In the genomic region with DNA sequence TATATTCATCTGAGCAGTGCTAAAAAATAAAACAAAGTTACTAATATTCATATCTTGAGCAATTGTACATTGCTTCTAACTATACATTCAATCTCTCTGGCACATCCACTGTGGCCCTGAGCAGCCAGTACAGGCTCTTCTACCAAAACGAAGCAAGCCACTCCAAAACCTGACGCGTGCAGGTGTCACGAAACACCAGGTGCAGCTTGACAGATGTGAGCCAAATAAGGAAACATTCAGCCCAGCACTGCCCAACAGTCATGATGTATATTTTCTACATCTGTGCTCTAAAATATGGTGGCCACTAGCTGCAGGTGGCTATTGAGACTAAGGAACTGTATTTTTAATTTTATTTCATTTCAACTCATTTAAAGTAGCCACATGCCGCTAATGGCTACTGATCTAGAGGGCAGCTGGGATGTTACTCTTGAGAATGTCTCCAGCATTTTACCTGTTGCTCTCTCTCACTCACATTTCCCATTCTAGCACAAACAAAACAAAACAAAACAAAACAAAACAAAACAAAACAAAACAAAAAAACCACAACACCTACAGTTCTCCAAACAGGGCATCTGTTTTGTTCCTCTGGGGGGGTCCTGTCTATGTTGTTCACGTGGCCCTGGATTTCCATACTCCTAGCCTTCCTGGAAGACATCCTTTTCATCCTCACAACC, we compare ENCODE assay signal across 10 cellular contexts.
DNase-seq lines count a peak whose midpoint lies in the region; ATAC-seq and TF ChIP-seq lines count a peak whose summit lies in the region.
"Had no signal": no experiment of that assay in that cellular context is flagged by ENCODE, and none has a peak within 500 bp of the region (broad histone marks: within the 10 kb centered on the region; RNA-seq: fewer than 3 reads in every experiment).

No MANE protein-coding gene starts in this region.

- intact Hi-C loops in mucosa of descending colon (cut with DNase I, micrococcal nuclease) = no loop called here

- peak; percentile 45 for ATAC-seq in GM18861 (IDR thresholded peaks at IDR 0.05; ENCODE audit: unreplicated experiment)
- peak; percentile 46 for ATAC-seq in HG02588 (IDR thresholded peaks at IDR 0.05; ENCODE audit: unreplicated experiment)
- ATAC-seq in mucosa of descending colon = peak; percentile 42
- no peak for ATAC-seq in HG03520 (IDR thresholded peaks at IDR 0.05; ENCODE audit: unreplicated experiment)
- ATAC-seq: activated CD4-positive, alpha-beta T cell treated with anti-CD3 and anti-CD28 coated beads for 36 hours; SK-N-SH treated with all-trans-retinoic acid at 6 μM for 48 hours had no signal

- TF ChIP-seq CTCF in mucosa of descending colon (IDR thresholded peaks at IDR 0.05) = no peak

- H3K9me3 ChIP-seq in mucosa of descending colon = no peaks in the 10 kb centered on the region

- no peak overlapping the region for H3K4me3 ChIP-seq in mucosa of descending colon

- DNase-seq in NCI-H2029 (lab: John Stamatoyannopoulos, UW) = peak; percentile 77
- DNase-seq in mucosa of descending colon = no peak
- DNase-seq in amniotic stem cell (lab: John Stamatoyannopoulos, UW) = no peak
- no peak for DNase-seq in HuH-7 (ENCODE audit: low spot score)
- DNase-seq: activated CD4-positive, alpha-beta T cell treated with anti-CD3 and anti-CD28 coated beads for 36 hours; NCI-H446 had no signal

- no peaks in the 10 kb centered on the region for H3K36me3 ChIP-seq in mucosa of descending colon (ENCODE audit: low read depth)

- H3K4me1 ChIP-seq in mucosa of descending colon (ENCODE audit: low read depth) = peaks cover 2% of the 10 kb centered on the region
